In the genomic region with DNA sequence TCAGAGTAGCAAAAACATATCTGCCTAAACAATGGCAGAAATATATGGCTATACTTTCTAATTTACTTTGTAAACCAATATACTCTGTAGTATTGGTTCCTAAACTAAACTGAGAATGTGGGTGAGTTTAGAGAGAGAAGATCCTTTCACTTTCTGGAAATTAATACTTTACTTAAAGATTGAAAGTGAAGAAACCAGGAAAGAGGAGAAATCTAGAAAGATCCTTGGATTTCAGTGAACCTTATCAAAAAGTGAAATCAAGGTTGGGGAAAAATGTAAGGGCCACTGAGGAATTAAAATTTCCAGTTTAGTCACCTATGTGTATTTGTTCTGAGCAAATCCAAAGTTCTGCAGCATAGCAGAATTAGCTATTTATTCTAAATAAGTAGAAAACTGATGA, we compare ENCODE assay signal across 11 cellular contexts. TPM values are rescaled to one million over a fixed set of nuclear protein-coding genes. Genes with fewer than 3 reads are reported as not detected.
"Had no signal": no experiment of that assay in that cellular context is flagged by ENCODE, and none has a peak within 500 bp of the region (broad histone marks: within the 10 kb centered on the region; RNA-seq: fewer than 3 reads in every experiment).

No MANE protein-coding gene starts in this region.

- H3K27ac ChIP-seq: HL-60, KMS-11 had no signal

- H2AFZ ChIP-seq: GM23338 had no signal

- FAIRE-seq: H1, H54, HepG2 had no signal

- H3K9ac ChIP-seq: KMS-11 had no signal

- ATAC-seq: GM23338, HepG2 had no signal

- H3K4me3 ChIP-seq: GM23338 had no signal

- H3K4me2 ChIP-seq: GM23338, KMS-11 had no signal

- DNase-seq: H9, HCEC 1CT, Karpas-422, KBM-7 had no signal

RNA-seq across cellular contexts. Expression of a gene that starts 31.6 kb away (rescaled TPM):
- total RNA-seq: H9, HepG2 had no signal
- polyA plus RNA-seq: GM23338, H1, IgD-negative memory B cell had no signal
